In genomic region chr22:39634530-39635399, GRCh38 we compare ENCODE assay signal across 9 cellular contexts.
A peak's percentile ranks its signal among the peaks of the same experiment; 100 is the strongest.
DNase-seq lines count a peak whose midpoint lies in the region; ATAC-seq, FAIRE-seq and TF ChIP-seq lines count a peak whose summit lies in the region.
"Had no signal": no experiment of that assay in that cellular context is flagged by ENCODE, and none has a peak within 500 bp of the region (broad histone marks: within the 10 kb centered on the region; RNA-seq: fewer than 3 reads in every experiment).

No MANE protein-coding gene starts in this region.

- no peak for ATAC-seq in aorta (ENCODE audit: low FRiP score)
- no peak for ATAC-seq in HG03460 (IDR thresholded peaks at IDR 0.05; ENCODE audit: unreplicated experiment)

- TF ChIP-seq POLR2A in endothelial cell of umbilical vein (IDR thresholded peaks at IDR 0.05; ENCODE audit: low read depth, low read length) = no peak

- H3K27ac Mint-ChIP-seq in T-helper 2 cell treated with Interferon-gamma antibody and Interleukin-4, amounts not matched to agents 5 μg/mL and 100 μg/mL, for 36 hours = no peak overlapping the region

- H3K27me3 ChIP-seq in endothelial cell of umbilical vein (ENCODE audit: control insufficient read depth in 2 of 2, insufficient read depth in 2 of 2, low read length in 2 of 2) = peaks cover 0 to 3% of the 10 kb centered on the region in 2 experiments
- no peaks in the 10 kb centered on the region for H3K27me3 ChIP-seq in aorta (ENCODE audit: control insufficient read depth in 1 of 2, insufficient read depth in 2 of 2, low read length in 1 of 2)

- H3K9me1 ChIP-seq in endothelial cell of umbilical vein (replicated peaks; ENCODE audit: control insufficient read depth, extremely low read depth, insufficient read depth, low read length) = no peaks in the 10 kb centered on the region

- no peaks in the 10 kb centered on the region for H3K79me2 ChIP-seq in endothelial cell of umbilical vein (ENCODE audit: control insufficient read depth, insufficient read depth, low read length)

- peaks cover 8% of the 10 kb centered on the region for H3K4me1 Mint-ChIP-seq in T-helper 2 cell treated with Interferon-gamma antibody and Interleukin-4, amounts not matched to agents 5 μg/mL and 100 μg/mL, for 36 hours (ENCODE audit: low read depth)

- H3K4me3 ChIP-seq in endothelial cell of umbilical vein (replicated peaks in 1 of 3; ENCODE audit: insufficient read depth in 1 of 3, low read depth in 1 of 3, low read length in 3 of 3) = no peak overlapping the region
- H3K4me3 ChIP-seq in aorta (ENCODE audit: low read length in 2 of 2) = no peak overlapping the region

- CTCF ChIA-PET in endothelial cell of umbilical vein (lab: Charles Lee) = interaction anchor here (0.6 to 1.3 kb wide), 7 partner anchors 10 to 390 kb away, joined by 3 to 5 read pairs (median 4); no protein-coding TSS in a partner anchor

- intact Hi-C loops in endothelial cell of umbilical vein (cut with micrococcal nuclease) (no loop called here), aorta (cut with DNase I) (no loop called here)

- whole genome bisulfite sequencing in aorta, 2 donors = 76 to 78% methylated on average over 18 of the region's 18 CpGs

- no peak overlapping the region for H3K27ac ChIP-seq in endothelial cell of umbilical vein (ENCODE audit: insufficient read depth, low read depth, low read length)
- H3K27ac ChIP-seq in aorta (ENCODE audit: low read depth in 1 of 2, low read length in 2 of 2) = no peak overlapping the region

- no TSS peak for BruUV-seq in endothelial cell of umbilical vein (replicated peaks; lab: Mats Ljungman, UMichigan)

- H3K36me3 Mint-ChIP-seq in T-helper 2 cell treated with Interferon-gamma antibody and Interleukin-4, amounts not matched to agents 5 μg/mL and 100 μg/mL, for 36 hours (ENCODE audit: low read depth) = no peaks in the 10 kb centered on the region

- POLR2A ChIA-PET in endothelial cell of umbilical vein (lab: Charles Lee) = no interaction called here

- peaks cover 9% of the 10 kb centered on the region for H3K4me1 ChIP-seq in endothelial cell of umbilical vein (ENCODE audit: control insufficient read depth, extremely low read depth, insufficient read depth, low read length)
- H3K4me1 ChIP-seq in aorta (ENCODE audit: control insufficient read depth in 1 of 2, insufficient read depth in 2 of 2, low read length in 2 of 2) = no peaks in the 10 kb centered on the region

- H3K36me3 ChIP-seq in endothelial cell of umbilical vein (ENCODE audit: control insufficient read depth in 2 of 2, extremely low read depth in 1 of 2, insufficient read depth in 2 of 2, low read length in 2 of 2) (no peaks in the 10 kb centered on the region), aorta (ENCODE audit: control insufficient read depth in 1 of 2, insufficient read depth in 2 of 2, low read length in 1 of 2) (no peaks in the 10 kb centered on the region)

- FAIRE-seq in endothelial cell of umbilical vein (lab: Jason Lieb, UNC) = peak; percentile 92

- no peak overlapping the region for H3K9ac ChIP-seq in endothelial cell of umbilical vein (replicated peaks; ENCODE audit: extremely low read depth, insufficient read depth, low read length)

- no peak overlapping the region for H3K4me2 ChIP-seq in endothelial cell of umbilical vein (ENCODE audit: insufficient read depth, low read length)

- DNase-seq in T-helper 2 cell treated with Interferon-gamma antibody and Interleukin-4, amounts not matched to agents 5 μg/mL and 100 μg/mL, for 36 hours (ENCODE audit: low spot score) = peak; percentile 10
- DNase-seq in T-helper 2 cell = no peak
- DNase-seq in NCI-H446 treated with DMSO at 0.1 percent for 48 hours (lab: John Stamatoyannopoulos, UW) = peak; percentile 50
- peak; percentile 74 for DNase-seq in endothelial cell of umbilical vein (ENCODE audit: low read depth, low spot score)
- DNase-seq in stimulated activated CD4-positive, alpha-beta T cell treated with anti-CD3 and anti-CD28 coated beads, Interleukin-2, amount 100 ng/mL, for 24 hours = peak; percentile 35 to 50
- no peak for DNase-seq in CD1c-positive myeloid dendritic cell (ENCODE audit: extremely low spot score)
- no peak for DNase-seq in aorta
- DNase-seq: DMS153 had no signal

- H3K9me3 Mint-ChIP-seq in T-helper 2 cell treated with Interferon-gamma antibody and Interleukin-4, amounts not matched to agents 5 μg/mL and 100 μg/mL, for 36 hours = no peaks in the 10 kb centered on the region

- H4K20me1 ChIP-seq in endothelial cell of umbilical vein (replicated peaks; ENCODE audit: control insufficient read depth, extremely low read depth, insufficient read depth, low read length) = no peaks in the 10 kb centered on the region

- dilution Hi-C loops in endothelial cell of umbilical vein (cut with MboI; ENCODE audit: extremely low pct_ligation_motif_present, low sequenced_read_pairs) = no loop called here

- no peak overlapping the region for H2AFZ ChIP-seq in endothelial cell of umbilical vein (ENCODE audit: low read depth, low read length)

- H3K9me3 ChIP-seq in endothelial cell of umbilical vein (replicated peaks; ENCODE audit: control insufficient read depth, insufficient read depth, low read length) = no peaks in the 10 kb centered on the region
- peaks cover 5% of the 10 kb centered on the region for H3K9me3 ChIP-seq in aorta (ENCODE audit: control insufficient read depth, low read length)

- H3K27me3 Mint-ChIP-seq in T-helper 2 cell treated with Interferon-gamma antibody and Interleukin-4, amounts not matched to agents 5 μg/mL and 100 μg/mL, for 36 hours (ENCODE audit: low read depth) = peaks cover 2% of the 10 kb centered on the region

- H3K4me3 Mint-ChIP-seq in T-helper 2 cell treated with Interferon-gamma antibody and Interleukin-4, amounts not matched to agents 5 μg/mL and 100 μg/mL, for 36 hours = no peak overlapping the region

- TF ChIP-seq CTCF in endothelial cell of umbilical vein (IDR thresholded peaks at IDR 0.05; ENCODE audit: extremely low read depth in 1 of 2, insufficient read depth in 1 of 2, low read depth in 1 of 2, low read length in 2 of 2) = no peak

TF ChIP-seq in endothelial cell of umbilical vein, 7 proteins besides CTCF, POLR2A, EP300 and RAD21:
- TF ChIP-seq MYC (IDR thresholded peaks at IDR 0.05; ENCODE audit: low read depth, low read length) (no peak), GATA2 (IDR thresholded peaks at IDR 0.05; ENCODE audit: insufficient read depth, insufficient read length, low read depth, low read length) (no peak), EZH2 (IDR thresholded peaks at IDR 0.05; ENCODE audit: borderline replicate concordance, low read depth, low read length, severe bottlenecking) (no peak), POLR2AphosphoS5 (IDR thresholded peaks at IDR 0.05; ENCODE audit: insufficient read depth, low read depth, low read length) (no peak), MAX (IDR thresholded peaks at IDR 0.05; ENCODE audit: insufficient read depth, insufficient read length) (no peak), JUN (IDR thresholded peaks at IDR 0.05; ENCODE audit: borderline replicate concordance, insufficient read depth, insufficient read length, low read depth) (peak; percentile 60), FOS (IDR thresholded peaks at IDR 0.05; ENCODE audit: borderline replicate concordance, insufficient read depth, low read length) (peak; percentile 90)

Comparison
In these comparisons a context has a peak if more than half of its experiments do, and no peak if none do; other contexts are left out.
1. DNase-seq: peak in T-helper 2 cell treated with Interferon-gamma antibody and Interleukin-4, amounts not matched to agents 5 μg/mL and 100 μg/mL, for 36 hours (single experiment), NCI-H446 treated with DMSO at 0.1 percent for 48 hours (single experiment), endothelial cell of umbilical vein (single experiment) and stimulated activated CD4-positive, alpha-beta T cell treated with anti-CD3 and anti-CD28 coated beads, Interleukin-2, amount 100 ng/mL, for 24 hours (2 of 2); none in T-helper 2 cell (0 of 5), CD1c-positive myeloid dendritic cell (single experiment) and aorta (0 of 2).